ENCODE assay signal across 26 cellular contexts in genomic region chr13:77313923-77314322, GRCh38. TPM values are rescaled to one million over a fixed set of nuclear protein-coding genes. Genes with fewer than 3 reads are reported as not detected.
A peak's percentile ranks its signal among the peaks of the same experiment; 100 is the strongest.
DNase-seq lines count a peak whose midpoint lies in the region; ATAC-seq, FAIRE-seq and TF ChIP-seq lines count a peak whose summit lies in the region.
"Had no signal": no experiment of that assay in that cellular context is flagged by ENCODE, and none has a peak within 500 bp of the region (broad histone marks: within the 10 kb centered on the region; RNA-seq: fewer than 3 reads in every experiment).

No MANE protein-coding gene starts in this region.

- TF ChIP-seq POLR2A in GM18505 (IDR thresholded peaks at IDR 0.05; ENCODE audit: borderline replicate concordance, extremely low read depth, insufficient read depth, insufficient read length) (no peak), erythroblast (IDR thresholded peaks at IDR 0.05; ENCODE audit: low read length) (no peak)

- peak; percentile 73 for FAIRE-seq in GM19239 (lab: Jason Lieb, UNC)
- FAIRE-seq: A549, small intestine had no signal

- TF ChIP-seq CTCF in activated B cell treated with CpG ODN at 0.5 μM for 24 hours (IDR thresholded peaks at IDR 0.05), result no peak

- no peak for DNase-seq in activated naive CD4-positive, alpha-beta T cell treated with anti-CD3 and anti-CD28 coated beads for 36 hours
- DNase-seq in activated naive CD4-positive, alpha-beta T cell treated with anti-CD3 and anti-CD28 coated beads, Interleukin-2, amount 50 U/mL, for 16 hours, result no peak
- DNase-seq in GM19239 (ENCODE audit: insufficient read length, low spot score), result no peak
- DNase-seq in activated B cell treated with CpG ODN at 0.5 μM for 24 hours, result no peak
- no peak for DNase-seq in naive thymus-derived CD4-positive, alpha-beta T cell
- no peak for DNase-seq in erythroblast (lab: John Stamatoyannopoulos, UW)
- DNase-seq: activated CD8-positive, alpha-beta memory T cell treated with anti-CD3 and anti-CD28 coated beads, Interleukin-2, amount 50 U/mL, for 4 hours; activated effector memory CD4-positive, alpha-beta T cell treated with anti-CD3 and anti-CD28 coated beads, Interleukin-2, amount 50 U/mL, for 16 hours; COR-L47; DMS79; effector CD4-positive, alpha-beta T cell; GDM1; GM23248; NCI-H187 treated with DMSO at 0.1 percent for 48 hours; NCI-H526; ovary; Peyer's patch; SIG-M5; small intestine; T1000; transverse colon; WERI-Rb-1 had no signal

- ATAC-seq in activated B cell treated with CpG ODN at 0.5 μM for 24 hours (ENCODE audit: low read depth) (no peak), GM18505 (IDR thresholded peaks at IDR 0.05; ENCODE audit: unreplicated experiment) (no peak), GM18861 (IDR thresholded peaks at IDR 0.05; ENCODE audit: unreplicated experiment) (no peak)
- no peak for ATAC-seq in naive thymus-derived CD4-positive, alpha-beta T cell
- ATAC-seq: A549 had no signal

- H3K36me3 ChIP-seq in naive thymus-derived CD4-positive, alpha-beta T cell (ENCODE audit: control insufficient read depth in 2 of 3, insufficient read depth in 3 of 3, low read length in 3 of 3), result peaks cover 0 to 9% (median 0%) of the 10 kb centered on the region in 3 experiments
- H3K36me3 ChIP-seq: breast epithelium, ovary, Peyer's patch, transverse colon, WERI-Rb-1 had no signal

- CTCF ChIA-PET in activated naive CD4-positive, alpha-beta T cell treated with anti-CD3 and anti-CD28 coated beads for 36 hours (lab: Charles Lee), result interaction anchor here (0.6 to 1.0 kb wide), 3 partner anchors 11 to 260 kb away, joined by 3 read pairs; no protein-coding TSS in a partner anchor
- CTCF ChIA-PET in activated B cell treated with CpG ODN at 0.5 μM for 24 hours (lab: Charles Lee), result no interaction called here
- CTCF ChIA-PET in naive thymus-derived CD4-positive, alpha-beta T cell (lab: Charles Lee), result no interaction called here

- peaks cover 41 to 56% of the 10 kb centered on the region in 2 donors for H3K4me1 ChIP-seq in naive thymus-derived CD4-positive, alpha-beta T cell (ENCODE audit: control insufficient read depth in 2 of 2, insufficient read depth in 2 of 2, low read length in 2 of 2)

- intact Hi-C loops in activated naive CD4-positive, alpha-beta T cell treated with anti-CD3 and anti-CD28 coated beads for 36 hours (cut with micrococcal nuclease), result loop anchor here (1.0 to 5.0 kb wide), 3 partner anchors 8 to 82 kb away; no protein-coding TSS in a partner anchor
- intact Hi-C loops in activated B cell treated with CpG ODN at 0.5 μM for 24 hours (cut with micrococcal nuclease), result loop anchor here (1.0 kb wide), 2 partner anchors 8 to 11 kb away; no protein-coding TSS in a partner anchor
- intact Hi-C loops in naive thymus-derived CD4-positive, alpha-beta T cell (cut with micrococcal nuclease), result no loop called here

- H3K27ac ChIP-seq in naive thymus-derived CD4-positive, alpha-beta T cell (ENCODE audit: low read depth, low read length), result no peak overlapping the region
- H3K27ac ChIP-seq: A549, breast epithelium, GM23248, ovary, Peyer's patch, transverse colon, WERI-Rb-1 had no signal

- H3K27ac Mint-ChIP-seq in activated naive CD4-positive, alpha-beta T cell treated with anti-CD3 and anti-CD28 coated beads for 36 hours, result peak overlapping the region; percentile 62
- peak overlapping the region; percentile 42 for H3K27ac Mint-ChIP-seq in activated B cell treated with CpG ODN at 0.5 μM for 24 hours
- H3K27ac Mint-ChIP-seq in naive thymus-derived CD4-positive, alpha-beta T cell, result peak overlapping the region in 8 of 9 donors; percentile 6 to 76 (median 41)

- no peaks in the 10 kb centered on the region for H3K27me3 Mint-ChIP-seq in activated naive CD4-positive, alpha-beta T cell treated with anti-CD3 and anti-CD28 coated beads for 36 hours (ENCODE audit: low read depth)
- no peaks in the 10 kb centered on the region for H3K27me3 Mint-ChIP-seq in activated B cell treated with CpG ODN at 0.5 μM for 24 hours
- no peaks in the 10 kb centered on the region for H3K27me3 Mint-ChIP-seq in naive thymus-derived CD4-positive, alpha-beta T cell

- H3K4me3 Mint-ChIP-seq in activated naive CD4-positive, alpha-beta T cell treated with anti-CD3 and anti-CD28 coated beads for 36 hours, result peak overlapping the region; percentile 2
- no peak overlapping the region for H3K4me3 Mint-ChIP-seq in activated B cell treated with CpG ODN at 0.5 μM for 24 hours
- H3K4me3 Mint-ChIP-seq in naive thymus-derived CD4-positive, alpha-beta T cell, result peak overlapping the region; percentile 7 to 68 (median 38)

- H3K4me3 ChIP-seq in naive thymus-derived CD4-positive, alpha-beta T cell (ENCODE audit: low read length), result no peak overlapping the region
- H3K4me3 ChIP-seq: A549, breast epithelium, GM23248, ovary, Peyer's patch, transverse colon had no signal

- peaks cover 1% of the 10 kb centered on the region for H3K36me3 Mint-ChIP-seq in activated naive CD4-positive, alpha-beta T cell treated with anti-CD3 and anti-CD28 coated beads for 36 hours (ENCODE audit: low read depth)
- H3K36me3 Mint-ChIP-seq in activated B cell treated with CpG ODN at 0.5 μM for 24 hours (ENCODE audit: low read depth), result peaks cover 18% of the 10 kb centered on the region
- H3K36me3 Mint-ChIP-seq in naive thymus-derived CD4-positive, alpha-beta T cell, result peaks cover 0 to 9% (median 0%) of the 10 kb centered on the region in 5 donors

- no peaks in the 10 kb centered on the region for H3K27me3 ChIP-seq in naive thymus-derived CD4-positive, alpha-beta T cell (ENCODE audit: control insufficient read depth in 2 of 2, insufficient read depth in 2 of 2, low read length in 2 of 2)
- H3K27me3 ChIP-seq: breast epithelium, ovary, Peyer's patch, transverse colon had no signal

- no peaks in the 10 kb centered on the region for H3K9me3 Mint-ChIP-seq in activated naive CD4-positive, alpha-beta T cell treated with anti-CD3 and anti-CD28 coated beads for 36 hours
- no peaks in the 10 kb centered on the region for H3K9me3 Mint-ChIP-seq in activated B cell treated with CpG ODN at 0.5 μM for 24 hours
- no peaks in the 10 kb centered on the region for H3K9me3 Mint-ChIP-seq in naive thymus-derived CD4-positive, alpha-beta T cell

- H3K4me1 Mint-ChIP-seq in activated naive CD4-positive, alpha-beta T cell treated with anti-CD3 and anti-CD28 coated beads for 36 hours (ENCODE audit: low read depth), result peaks cover 88% of the 10 kb centered on the region
- H3K4me1 Mint-ChIP-seq in activated B cell treated with CpG ODN at 0.5 μM for 24 hours, result peaks cover 89% of the 10 kb centered on the region
- peaks cover 65 to 100% (median 90%) of the 10 kb centered on the region in 7 donors for H3K4me1 Mint-ChIP-seq in naive thymus-derived CD4-positive, alpha-beta T cell

- no peaks in the 10 kb centered on the region for H3K9me3 ChIP-seq in naive thymus-derived CD4-positive, alpha-beta T cell (ENCODE audit: control insufficient read depth in 2 of 3, low read length in 3 of 3)
- H3K9me3 ChIP-seq: A549, breast epithelium, ovary, Peyer's patch, transverse colon had no signal

- POLR2A ChIA-PET in activated B cell treated with CpG ODN at 0.5 μM for 24 hours (lab: Charles Lee), result interaction anchor here (0.8 to 1.0 kb wide), 3 partner anchors 11 to 16 kb away, joined by 3 to 6 read pairs (median 4); partner anchors contain the start of gene MYCBP2
- POLR2A ChIA-PET in naive thymus-derived CD4-positive, alpha-beta T cell (lab: Charles Lee), result no interaction called here

RNA-seq across cellular contexts. Expression of gene MYCBP2, which starts 13.0 kb away (rescaled TPM):
- total RNA-seq in activated naive CD4-positive, alpha-beta T cell treated with anti-CD3 and anti-CD28 coated beads for 36 hours, result 10 to 100 TPM; 60.6 to 70.4 TPM
- 310 and 314 TPM in 2 replicates for total RNA-seq in activated B cell treated with CpG ODN at 0.5 μM for 24 hours
- 100 to 1,000 TPM; 135 to 216 (median 176) TPM for total RNA-seq in naive thymus-derived CD4-positive, alpha-beta T cell
- polyA plus RNA-seq in naive thymus-derived CD4-positive, alpha-beta T cell, result 10 to 100 TPM; 38.8 to 57.3 TPM

Comparison
In these comparisons a context has a peak if more than half of its experiments do, and no peak if none do; other contexts are left out.
1. intact Hi-C loops: an anchor here in activated naive CD4-positive, alpha-beta T cell treated with anti-CD3 and anti-CD28 coated beads for 36 hours (1.0 to 5.0 kb wide) and activated B cell treated with CpG ODN at 0.5 μM for 24 hours (1.0 kb wide); none called in naive thymus-derived CD4-positive, alpha-beta T cell.